ENCODE assay signal across 36 cellular contexts in the genomic region with DNA sequence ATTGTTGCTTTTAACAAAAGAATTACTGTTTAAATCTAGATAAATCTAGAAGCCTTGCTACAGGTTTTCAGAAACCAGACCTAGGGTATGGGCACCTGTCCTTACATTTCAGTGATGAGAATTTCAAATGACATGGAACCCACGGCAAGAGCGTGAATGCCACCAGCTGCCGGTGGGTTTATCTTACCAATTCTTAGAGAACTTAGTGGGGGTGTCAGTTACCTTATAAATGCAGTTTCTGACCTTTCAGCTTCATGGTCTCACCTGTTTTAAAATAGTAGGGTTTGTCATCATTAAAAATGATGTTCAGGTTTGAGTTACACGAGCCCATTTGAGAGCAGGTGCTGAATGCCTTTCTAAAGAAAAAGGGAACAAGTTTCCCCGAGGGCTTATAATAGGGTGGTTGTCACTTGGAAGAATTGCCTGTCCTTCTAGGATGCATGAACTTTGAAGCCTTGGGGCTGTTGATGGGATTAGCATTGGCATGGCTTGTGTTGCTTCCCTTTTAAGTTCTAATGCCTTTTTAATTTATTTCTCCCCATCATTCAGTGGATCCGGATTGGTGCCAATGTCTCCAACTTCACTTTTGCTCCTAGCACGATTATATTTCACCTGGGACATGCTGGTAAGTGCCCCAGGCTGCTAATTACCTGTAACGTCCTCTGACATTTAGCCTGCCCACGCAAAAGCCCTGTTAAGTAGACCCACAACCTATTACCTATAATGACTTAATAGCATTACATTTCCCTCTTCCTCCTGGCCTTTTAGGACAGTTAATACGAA. TPM values are rescaled to one million over a fixed set of nuclear protein-coding genes. Genes with fewer than 3 reads are reported as not detected.
A peak's percentile ranks its signal among the peaks of the same experiment; 100 is the strongest.
DNase-seq lines count a peak whose midpoint lies in the region; ATAC-seq, FAIRE-seq and TF ChIP-seq lines count a peak whose summit lies in the region.
"Had no signal": no experiment of that assay in that cellular context is flagged by ENCODE, and none has a peak within 500 bp of the region (broad histone marks: within the 10 kb centered on the region; RNA-seq: fewer than 3 reads in every experiment).

No MANE protein-coding gene starts in this region.

- peak; percentile 77 for DNase-seq in BE2C
- peak; percentile 76 for DNase-seq in NCI-H1436 (lab: John Stamatoyannopoulos, UW)
- peak; percentile 97 for DNase-seq in NCI-H748 (lab: John Stamatoyannopoulos, UW; ENCODE audit: unreplicated experiment)
- peak; percentile 5 for DNase-seq in endodermal cell
- DNase-seq in D721Med (ENCODE audit: insufficient read length, low spot score): no peak
- DNase-seq in stimulated activated CD4-positive, alpha-beta T cell treated with anti-CD3 and anti-CD28 coated beads, Interleukin-2, amount 100 ng/mL, for 24 hours: no peak
- DNase-seq in GM19238 (ENCODE audit: insufficient read length, low spot score): no peak
- DNase-seq: activated CD4-positive, alpha-beta T cell treated with anti-CD3 and anti-CD28 coated beads for 36 hours; activated CD8-positive, alpha-beta memory T cell treated with anti-CD3 and anti-CD28 coated beads, Interleukin-2, amount 50 U/mL, for 48 hours; activated CD8-positive, alpha-beta T cell treated with anti-CD3 and anti-CD28 coated beads for 36 hours; activated naive CD4-positive, alpha-beta T cell treated with anti-CD3 and anti-CD28 coated beads, Interleukin-2, amount 50 U/mL, for 16 hours; amniotic stem cell; brain microvascular endothelial cell; cerebellar nuclear complex; dermis blood vessel endothelial cell; DMS153; H9; heart left ventricle; left ventricle myocardium inferior; mesenchymal stem cell; MM.1S; NCI-H187; NCI-H446; PC-3; stimulated activated CD4-positive, alpha-beta T cell treated with anti-CD3 and anti-CD28 coated beads, Interleukin-4, amount 100 ng/mL, for 1 hour; thyroid gland had no signal

- ATAC-seq in HG03280 (IDR thresholded peaks at IDR 0.05; ENCODE audit: unreplicated experiment): no peak
- ATAC-seq: activated CD4-positive, alpha-beta T cell treated with anti-CD3 and anti-CD28 coated beads for 36 hours; activated CD8-positive, alpha-beta T cell treated with anti-CD3 and anti-CD28 coated beads for 36 hours; activated T-helper 17 cell treated with anti-CD3 and anti-CD28 coated beads, Interleukin-2, amount 50 U/mL, for 72 hours; heart left ventricle; PC-3; Right ventricle myocardium inferior had no signal

- H3K27ac Mint-ChIP-seq in endodermal cell: no peak overlapping the region
- H3K27ac Mint-ChIP-seq: activated CD4-positive, alpha-beta T cell treated with anti-CD3 and anti-CD28 coated beads for 36 hours; activated CD8-positive, alpha-beta T cell treated with anti-CD3 and anti-CD28 coated beads for 36 hours; progenitor cell of endocrine pancreas had no signal

- no peak overlapping the region for H3K9ac ChIP-seq in endodermal cell (ENCODE audit: extremely low read depth, low read length, poor library complexity, severe bottlenecking)

- no peak for TF ChIP-seq CTCF in BE2C (IDR thresholded peaks at IDR 0.05; ENCODE audit: low read depth, low read length)
- TF ChIP-seq CTCF in endodermal cell (conservative IDR thresholded peaks at IDR 0.05): no peak
- no peak for TF ChIP-seq CTCF in D721Med (IDR thresholded peaks at IDR 0.05; ENCODE audit: insufficient read depth, missing control alignments)

- peaks cover 90% of the 10 kb centered on the region for H3K36me3 Mint-ChIP-seq in endodermal cell (ENCODE audit: low read depth)

- H3K4me3 ChIP-seq in BE2C (ENCODE audit: low read depth, low read length): no peak overlapping the region
- H3K4me3 ChIP-seq in endodermal cell (ENCODE audit: low read length): no peak overlapping the region
- H3K4me3 ChIP-seq: BLaER1, heart left ventricle, left ventricle myocardium inferior, right lobe of liver, thyroid gland had no signal

- H3K36me3 ChIP-seq in BE2C: peaks cover 60% of the 10 kb centered on the region
- H3K36me3 ChIP-seq in endodermal cell (ENCODE audit: control insufficient read depth, insufficient read depth, low read length): peaks cover 95% of the 10 kb centered on the region

- H3K27ac ChIP-seq in endodermal cell (ENCODE audit: low read depth, low read length): peak overlapping the region; percentile 94
- H3K27ac ChIP-seq: BLaER1, brain microvascular endothelial cell, left ventricle myocardium inferior, right lobe of liver, thyroid gland had no signal

- H3K4me3 Mint-ChIP-seq in endodermal cell: no peak overlapping the region
- H3K4me3 Mint-ChIP-seq: activated CD4-positive, alpha-beta T cell treated with anti-CD3 and anti-CD28 coated beads for 36 hours; activated CD8-positive, alpha-beta T cell treated with anti-CD3 and anti-CD28 coated beads for 36 hours; activated T-helper 17 cell treated with anti-CD3 and anti-CD28 coated beads, Interleukin-2, amount 50 U/mL, for 72 hours; H9 had no signal

- H3K27me3 ChIP-seq in BE2C: no peaks in the 10 kb centered on the region
- H3K27me3 ChIP-seq in endodermal cell (ENCODE audit: control insufficient read depth, insufficient read depth, low read length, poor library complexity, severe bottlenecking): no peaks in the 10 kb centered on the region
- H3K27me3 ChIP-seq: BLaER1, brain microvascular endothelial cell, heart left ventricle, right lobe of liver, thyroid gland had no signal

- H3K4me1 Mint-ChIP-seq in endodermal cell: peaks cover 8% of the 10 kb centered on the region
- H3K4me1 Mint-ChIP-seq: activated CD4-positive, alpha-beta T cell treated with anti-CD3 and anti-CD28 coated beads for 36 hours; activated T-helper 17 cell treated with anti-CD3 and anti-CD28 coated beads, Interleukin-2, amount 50 U/mL, for 72 hours had no signal

- FAIRE-seq in D721Med (lab: Jason Lieb, UNC): no peak
- FAIRE-seq: keratinocyte had no signal

- H3K9me3 Mint-ChIP-seq in endodermal cell: no peaks in the 10 kb centered on the region
- H3K9me3 Mint-ChIP-seq: activated CD8-positive, alpha-beta T cell treated with anti-CD3 and anti-CD28 coated beads for 36 hours; activated T-helper 17 cell treated with anti-CD3 and anti-CD28 coated beads, Interleukin-2, amount 50 U/mL, for 72 hours; H9 had no signal

- H3K9me3 ChIP-seq in BE2C (no peaks in the 10 kb centered on the region), endodermal cell (ENCODE audit: control insufficient read depth, low read length) (no peaks in the 10 kb centered on the region)
- H3K9me3 ChIP-seq: BLaER1, heart left ventricle, left ventricle myocardium inferior, right lobe of liver, thyroid gland had no signal

- H3K4me1 ChIP-seq in BE2C (peaks cover 48% of the 10 kb centered on the region), endodermal cell (ENCODE audit: control insufficient read depth, insufficient read depth, low read length) (no peaks in the 10 kb centered on the region)
- H3K4me1 ChIP-seq: right lobe of liver, thyroid gland had no signal

- H3K27me3 Mint-ChIP-seq in endodermal cell (ENCODE audit: insufficient read depth): no peaks in the 10 kb centered on the region
- H3K27me3 Mint-ChIP-seq: activated CD4-positive, alpha-beta T cell treated with anti-CD3 and anti-CD28 coated beads for 36 hours; activated CD8-positive, alpha-beta T cell treated with anti-CD3 and anti-CD28 coated beads for 36 hours; activated T-helper 17 cell treated with anti-CD3 and anti-CD28 coated beads, Interleukin-2, amount 50 U/mL, for 72 hours; progenitor cell of endocrine pancreas had no signal

- 91 to 93% methylated on average over 8 to 10 of the region's 10 CpGs for WGBS in endodermal cell (ENCODE audit: insufficient coverage in 1 of 2, insufficient read length in 1 of 2), 2 experiments

RNA-seq across cellular contexts. Expression of a gene that starts 28.0 kb away (rescaled TPM):
- not detected for polyA plus RNA-seq in BE2C (2012; ENCODE audit: insufficient read depth, insufficient read length, low read depth)
- not detected for total RNA-seq in endodermal cell
- 0.78 TPM for polyA plus RNA-seq in endodermal cell (2013, experiment 1 of 2)
- not detected for polyA plus RNA-seq in endodermal cell (2013, experiment 2 of 2)
- total RNA-seq: activated CD4-positive, alpha-beta T cell treated with anti-CD3 and anti-CD28 coated beads for 36 hours; activated CD8-positive, alpha-beta T cell treated with anti-CD3 and anti-CD28 coated beads for 36 hours; activated T-helper 17 cell treated with anti-CD3 and anti-CD28 coated beads, Interleukin-2, amount 50 U/mL, for 72 hours; dermis blood vessel endothelial cell; esophagus mucosa; fibroblast of villous mesenchyme; H9; heart left ventricle; PC-3; progenitor cell of endocrine pancreas; right lobe of liver; Right ventricle myocardium inferior; T-helper 2 cell treated with Interferon-gamma antibody and Interleukin-4, amounts not matched to agents 100 ng/mL and 5 ng/mL, for 36 hours; thyroid gland had no signal
- polyA plus RNA-seq: heart left ventricle, keratinocyte had no signal

RNA-seq across cellular contexts. Expression of a gene that starts 54.3 kb away (rescaled TPM):
- polyA plus RNA-seq in BE2C (2012; ENCODE audit: insufficient read depth, insufficient read length, low read depth): not detected
- total RNA-seq in endodermal cell: 1 to 10 TPM; 1.8 to 2.8 TPM
- 4.3 TPM for polyA plus RNA-seq in endodermal cell (2013, experiment 1 of 2)
- polyA plus RNA-seq in endodermal cell (2013, experiment 2 of 2): 5.7 TPM

RNA-seq across cellular contexts. Expression of a gene that starts 54.5 kb away (rescaled TPM):
- 296 TPM for polyA plus RNA-seq in BE2C (2012; ENCODE audit: insufficient read depth, insufficient read length, low read depth)
- total RNA-seq in endodermal cell: 100 to 1,000 TPM; 230 to 242 TPM
- 247 TPM for polyA plus RNA-seq in endodermal cell (2013, experiment 1 of 2)
- 231 TPM for polyA plus RNA-seq in endodermal cell (2013, experiment 2 of 2)

RNA-seq across cellular contexts. Expression of a gene that starts 55.8 kb away (rescaled TPM):
- 51.0 TPM for polyA plus RNA-seq in BE2C (2012; ENCODE audit: insufficient read depth, insufficient read length, low read depth)
- total RNA-seq in endodermal cell: 10 to 100 TPM; 44.4 to 49.9 TPM
- 60.3 TPM for polyA plus RNA-seq in endodermal cell (2013, experiment 1 of 2)
- 61.4 TPM for polyA plus RNA-seq in endodermal cell (2013, experiment 2 of 2)

Comparison
In these comparisons a context has a peak if more than half of its experiments do, and no peak if none do; other contexts are left out.
1. DNase-seq: peak in BE2C (single experiment), NCI-H1436 (single experiment), NCI-H748 (single experiment) and endodermal cell (single experiment); none in D721Med (single experiment), stimulated activated CD4-positive, alpha-beta T cell treated with anti-CD3 and anti-CD28 coated beads, Interleukin-2, amount 100 ng/mL, for 24 hours (0 of 2) and GM19238 (single experiment).